ENCODE assay signal across 1 cellular context in the genomic region with DNA sequence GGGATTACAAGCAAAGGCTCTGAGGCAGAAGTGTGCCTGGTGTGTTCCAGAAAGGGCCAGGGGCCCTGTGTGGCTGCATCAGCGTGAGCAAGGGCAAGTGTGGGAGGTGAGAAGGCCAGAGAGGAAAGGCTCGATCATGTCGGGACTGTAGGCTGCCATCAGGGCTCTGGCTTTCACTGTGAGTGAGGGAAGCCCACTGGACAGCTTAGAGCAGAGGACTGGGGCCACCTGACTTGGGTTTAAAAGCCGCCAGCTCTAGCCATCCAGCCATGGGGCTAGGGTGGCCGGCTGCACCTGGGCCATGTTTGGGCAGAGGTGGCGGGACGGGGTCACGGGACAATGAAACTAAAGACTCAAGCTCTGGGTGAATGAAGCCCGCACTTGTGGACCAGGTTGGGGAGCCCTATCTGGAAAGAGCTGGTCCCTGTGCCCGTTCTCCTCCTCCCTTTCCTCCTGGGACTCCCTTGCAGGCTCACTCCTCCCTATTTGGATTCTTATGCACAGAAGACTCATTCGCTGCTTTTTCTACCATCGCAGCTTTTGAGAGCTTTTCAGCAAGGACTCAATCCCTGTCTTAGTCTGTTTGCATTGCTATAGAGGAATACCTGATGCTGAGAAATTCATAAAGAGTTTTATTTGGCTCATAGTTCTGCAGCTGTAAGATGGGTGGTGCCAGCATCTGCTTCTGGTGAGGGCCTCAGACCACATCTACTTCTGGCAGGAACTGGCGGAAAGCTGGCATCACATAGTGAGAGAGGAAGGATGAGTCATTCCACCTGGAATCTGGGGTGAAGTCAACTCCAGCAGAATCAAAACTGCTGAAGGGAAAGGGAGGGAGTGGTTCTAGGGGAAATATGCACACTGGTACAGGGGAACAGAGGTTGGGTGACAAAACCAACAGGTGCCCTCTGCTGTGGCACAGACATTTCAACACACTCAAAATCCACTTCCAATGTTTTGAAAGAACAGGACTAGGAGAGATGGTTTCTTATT.
TF ChIP-seq lines count a peak whose summit lies in the region.

No MANE protein-coding gene starts in this region.

TF ChIP-seq in endothelial cell of umbilical vein, 7 proteins besides CTCF, POLR2A, EP300 and RAD21 (continued from another document):
- peak; percentile 50 for TF ChIP-seq FOS (IDR thresholded peaks at IDR 0.05; ENCODE audit: borderline replicate concordance, insufficient read depth, low read length)
- no peak for TF ChIP-seq GATA2 (IDR thresholded peaks at IDR 0.05; ENCODE audit: insufficient read depth, insufficient read length, low read depth, low read length)
TF ChIP-seq in endothelial cell of umbilical vein: peak in this region for 2.
